Comparison of ENCODE assay signal across 8 cellular contexts in genomic region chr1:161367684-161368398, GRCh38. TPM values are rescaled to one million over a fixed set of nuclear protein-coding genes. Genes with fewer than 3 reads are reported as not detected.
DNase-seq lines count a peak whose midpoint lies in the region; ATAC-seq and TF ChIP-seq lines count a peak whose summit lies in the region.

CFAP126 (minus strand) TSS chr1:161367876; CDS start chr1:161367868, 8 bp downstream.

- H3K4me3 ChIP-seq in colonic mucosa (no peak within 1 kb of the TSS), stomach smooth muscle (ENCODE audit: low read length in 2 of 2) (no peak within 1 kb of the TSS)

- H3K9ac ChIP-seq in colonic mucosa (ENCODE audit: low read depth in 2 of 2, low read length in 2 of 2) (no peak within 1 kb of the TSS), stomach smooth muscle (ENCODE audit: low read length in 2 of 2) (peak within 1 kb of the TSS; percentile 43 to 48)

- in situ Hi-C loops in ACHN (cut with HindIII; ENCODE audit: low pct_ligation_motif_present, low pct_unique_long_range_greater_than_20kb, low sequenced_read_pairs) (no loop called here), GM13977 (cut with MboI; ENCODE audit: low pct_unique_long_range_greater_than_20kb, low sequenced_read_pairs, unreplicated experiment) (no loop called here)

- H3K9me3 ChIP-seq in colonic mucosa, result no peaks in the 10 kb centered on the region
- no peaks in the 10 kb centered on the region for H3K9me3 ChIP-seq in stomach smooth muscle (ENCODE audit: control insufficient read depth in 2 of 2, low read length in 2 of 2)

- H3K27ac ChIP-seq in colonic mucosa, result no peak within 1 kb of the TSS
- peak within 1 kb of the TSS; percentile 53 for H3K27ac ChIP-seq in stomach smooth muscle (ENCODE audit: low read length)

- H3K36me3 ChIP-seq in colonic mucosa, result no peaks in the 10 kb centered on the region
- peaks cover 12 to 13% of the 10 kb centered on the region in 2 donors for H3K36me3 ChIP-seq in stomach smooth muscle (ENCODE audit: control insufficient read depth in 2 of 2, insufficient read depth in 2 of 2, low read length in 2 of 2)

- ATAC-seq in HG02798 (IDR thresholded peaks at IDR 0.05; ENCODE audit: poor library complexity, unreplicated experiment), result peak; percentile 85

- DNase-seq in ACHN, result peak; percentile 86
- peak; percentile 84 for DNase-seq in GM13977 (ENCODE audit: low spot score)
- DNase-seq in NCI-H1417 (lab: John Stamatoyannopoulos, UW), result peak; percentile 61 to 82 (median 62)
- DNase-seq in T-helper 2 cell, result peak in 3 of 5 experiments; percentile 43 to 69 (median 56)
- peak; percentile 38 for DNase-seq in colonic mucosa
- peak; percentile 88 for DNase-seq in left kidney (ENCODE audit: low read depth, low spot score)

- TF ChIP-seq CTCF in GM13977 (IDR thresholded peaks at IDR 0.05; ENCODE audit: extremely low read depth, insufficient read depth, missing control alignments) (peak; percentile 28), colonic mucosa (IDR thresholded peaks at IDR 0.05) (no peak)

- no peaks in the 10 kb centered on the region for H3K4me1 ChIP-seq in colonic mucosa
- peaks cover 3% of the 10 kb centered on the region for H3K4me1 ChIP-seq in stomach smooth muscle (ENCODE audit: control insufficient read depth, insufficient read depth, low read length)

- intact Hi-C loops in colonic mucosa (cut with DNase I), result loop anchor here (5.0 kb wide), 1 partner anchor 156 kb away; no protein-coding TSS in a partner anchor

- no peaks in the 10 kb centered on the region for H3K27me3 ChIP-seq in colonic mucosa
- no peaks in the 10 kb centered on the region for H3K27me3 ChIP-seq in stomach smooth muscle (ENCODE audit: control insufficient read depth in 1 of 2, insufficient read depth in 2 of 2, low read length in 2 of 2)

RNA-seq across cellular contexts. Expression of gene CFAP126, which starts in this region (rescaled TPM):
- total RNA-seq in colonic mucosa, result not detected

Comparison
In these comparisons a context has a peak if more than half of its experiments do, and no peak if none do; other contexts are left out.
1. Peak in DNase-seq in colonic mucosa; RNA of the gene not detected or under 1 TPM.
2. DNase-seq: peak in every context shown above with its lines; median percentile 88 in left kidney; 86 in ACHN; 84 in GM13977; 62 in NCI-H1417; 56 in T-helper 2 cell; 38 in colonic mucosa.
3. H3K9ac ChIP-seq: peak in stomach smooth muscle (2 of 2); none in colonic mucosa (0 of 2).